ENCODE assay signal across 1 cellular context in genomic region chr9:137427454-137428310, GRCh38.
TF ChIP-seq lines count a peak whose summit lies in the region.

No MANE protein-coding gene starts in this region.

TF ChIP-seq in H1, 55 proteins besides CTCF, POLR2A, EP300 and RAD21:
- TF ChIP-seq SP4 (IDR thresholded peaks at IDR 0.05; ENCODE audit: low read length) (no peak), SIX5 (IDR thresholded peaks at IDR 0.05; ENCODE audit: low read depth, low read length) (no peak), CTBP2 (IDR thresholded peaks at IDR 0.05; ENCODE audit: borderline replicate concordance, insufficient read depth, insufficient read length, low read length) (no peak), EZH2 (IDR thresholded peaks at IDR 0.05; ENCODE audit: low read depth, low read length, severe bottlenecking) (no peak), ASH2L (IDR thresholded peaks at IDR 0.05; ENCODE audit: low read length) (no peak), RBBP5 (IDR thresholded peaks at IDR 0.05; ENCODE audit: borderline replicate concordance, low read depth, low read length) (no peak), RXRA (IDR thresholded peaks at IDR 0.05; ENCODE audit: insufficient read depth, low read depth, low read length) (no peak), SP2 (IDR thresholded peaks at IDR 0.05; ENCODE audit: low read length) (no peak), POU5F1 (IDR thresholded peaks at IDR 0.05; ENCODE audit: low read depth, low read length) (no peak), CHD1 (IDR thresholded peaks at IDR 0.05; ENCODE audit: low read depth, low read length) (no peak), TCF12 (IDR thresholded peaks at IDR 0.05; ENCODE audit: low read depth, low read length) (no peak), GABPA (IDR thresholded peaks at IDR 0.05; ENCODE audit: borderline replicate concordance, insufficient read depth, low read length) (no peak), SAP30 (IDR thresholded peaks at IDR 0.05; ENCODE audit: insufficient read depth, insufficient replicate concordance, low read length) (no peak), KDM1A (IDR thresholded peaks at IDR 0.05; ENCODE audit: borderline replicate concordance, low read length) (no peak), JUN (IDR thresholded peaks at IDR 0.05; ENCODE audit: low read depth, low read length) (no peak), MAFK (IDR thresholded peaks at IDR 0.05; ENCODE audit: low read depth, low read length) (no peak), TBP (IDR thresholded peaks at IDR 0.05; ENCODE audit: low read depth, low read length) (no peak), ZNF274 (IDR thresholded peaks at IDR 0.05; ENCODE audit: borderline replicate concordance, extremely low read depth, low read length) (no peak)
